In the genomic region with DNA sequence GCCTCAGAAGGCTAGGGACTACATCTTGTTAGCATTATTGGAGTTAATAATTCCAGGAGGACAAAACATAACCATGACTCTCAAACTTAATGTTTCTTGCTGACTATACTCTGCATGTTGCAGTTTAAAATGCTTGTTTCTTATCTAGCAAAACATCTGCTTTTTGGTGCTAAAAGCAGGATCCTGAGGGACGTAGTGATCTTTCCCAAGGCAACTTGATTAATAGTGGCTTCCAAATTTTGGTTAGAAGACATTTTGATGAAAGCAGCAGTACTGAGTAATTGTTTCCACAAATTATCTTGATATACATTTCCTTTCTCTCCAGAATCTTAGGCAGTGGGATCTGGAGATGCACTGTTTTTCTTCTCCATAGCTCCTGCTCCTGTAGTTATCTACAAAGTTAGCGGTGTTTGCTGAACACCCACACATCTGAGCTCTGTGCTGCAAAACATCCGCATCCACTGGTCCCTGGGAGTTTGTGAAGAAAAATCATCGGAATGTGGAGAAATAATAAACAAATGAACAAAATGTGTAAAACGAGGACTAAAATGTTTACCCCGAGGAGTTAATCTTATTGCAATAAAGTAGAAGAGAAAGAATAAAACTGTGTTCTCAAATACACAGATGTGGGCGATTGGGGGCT, we compare ENCODE assay signal across 1 cellular context.
TF ChIP-seq lines count a peak whose summit lies in the region.

No MANE protein-coding gene starts in this region.

TF ChIP-seq in GM23338, 12 proteins besides CTCF, POLR2A, EP300 and RAD21 (continued from another document):
- TF ChIP-seq, protein P1, sequence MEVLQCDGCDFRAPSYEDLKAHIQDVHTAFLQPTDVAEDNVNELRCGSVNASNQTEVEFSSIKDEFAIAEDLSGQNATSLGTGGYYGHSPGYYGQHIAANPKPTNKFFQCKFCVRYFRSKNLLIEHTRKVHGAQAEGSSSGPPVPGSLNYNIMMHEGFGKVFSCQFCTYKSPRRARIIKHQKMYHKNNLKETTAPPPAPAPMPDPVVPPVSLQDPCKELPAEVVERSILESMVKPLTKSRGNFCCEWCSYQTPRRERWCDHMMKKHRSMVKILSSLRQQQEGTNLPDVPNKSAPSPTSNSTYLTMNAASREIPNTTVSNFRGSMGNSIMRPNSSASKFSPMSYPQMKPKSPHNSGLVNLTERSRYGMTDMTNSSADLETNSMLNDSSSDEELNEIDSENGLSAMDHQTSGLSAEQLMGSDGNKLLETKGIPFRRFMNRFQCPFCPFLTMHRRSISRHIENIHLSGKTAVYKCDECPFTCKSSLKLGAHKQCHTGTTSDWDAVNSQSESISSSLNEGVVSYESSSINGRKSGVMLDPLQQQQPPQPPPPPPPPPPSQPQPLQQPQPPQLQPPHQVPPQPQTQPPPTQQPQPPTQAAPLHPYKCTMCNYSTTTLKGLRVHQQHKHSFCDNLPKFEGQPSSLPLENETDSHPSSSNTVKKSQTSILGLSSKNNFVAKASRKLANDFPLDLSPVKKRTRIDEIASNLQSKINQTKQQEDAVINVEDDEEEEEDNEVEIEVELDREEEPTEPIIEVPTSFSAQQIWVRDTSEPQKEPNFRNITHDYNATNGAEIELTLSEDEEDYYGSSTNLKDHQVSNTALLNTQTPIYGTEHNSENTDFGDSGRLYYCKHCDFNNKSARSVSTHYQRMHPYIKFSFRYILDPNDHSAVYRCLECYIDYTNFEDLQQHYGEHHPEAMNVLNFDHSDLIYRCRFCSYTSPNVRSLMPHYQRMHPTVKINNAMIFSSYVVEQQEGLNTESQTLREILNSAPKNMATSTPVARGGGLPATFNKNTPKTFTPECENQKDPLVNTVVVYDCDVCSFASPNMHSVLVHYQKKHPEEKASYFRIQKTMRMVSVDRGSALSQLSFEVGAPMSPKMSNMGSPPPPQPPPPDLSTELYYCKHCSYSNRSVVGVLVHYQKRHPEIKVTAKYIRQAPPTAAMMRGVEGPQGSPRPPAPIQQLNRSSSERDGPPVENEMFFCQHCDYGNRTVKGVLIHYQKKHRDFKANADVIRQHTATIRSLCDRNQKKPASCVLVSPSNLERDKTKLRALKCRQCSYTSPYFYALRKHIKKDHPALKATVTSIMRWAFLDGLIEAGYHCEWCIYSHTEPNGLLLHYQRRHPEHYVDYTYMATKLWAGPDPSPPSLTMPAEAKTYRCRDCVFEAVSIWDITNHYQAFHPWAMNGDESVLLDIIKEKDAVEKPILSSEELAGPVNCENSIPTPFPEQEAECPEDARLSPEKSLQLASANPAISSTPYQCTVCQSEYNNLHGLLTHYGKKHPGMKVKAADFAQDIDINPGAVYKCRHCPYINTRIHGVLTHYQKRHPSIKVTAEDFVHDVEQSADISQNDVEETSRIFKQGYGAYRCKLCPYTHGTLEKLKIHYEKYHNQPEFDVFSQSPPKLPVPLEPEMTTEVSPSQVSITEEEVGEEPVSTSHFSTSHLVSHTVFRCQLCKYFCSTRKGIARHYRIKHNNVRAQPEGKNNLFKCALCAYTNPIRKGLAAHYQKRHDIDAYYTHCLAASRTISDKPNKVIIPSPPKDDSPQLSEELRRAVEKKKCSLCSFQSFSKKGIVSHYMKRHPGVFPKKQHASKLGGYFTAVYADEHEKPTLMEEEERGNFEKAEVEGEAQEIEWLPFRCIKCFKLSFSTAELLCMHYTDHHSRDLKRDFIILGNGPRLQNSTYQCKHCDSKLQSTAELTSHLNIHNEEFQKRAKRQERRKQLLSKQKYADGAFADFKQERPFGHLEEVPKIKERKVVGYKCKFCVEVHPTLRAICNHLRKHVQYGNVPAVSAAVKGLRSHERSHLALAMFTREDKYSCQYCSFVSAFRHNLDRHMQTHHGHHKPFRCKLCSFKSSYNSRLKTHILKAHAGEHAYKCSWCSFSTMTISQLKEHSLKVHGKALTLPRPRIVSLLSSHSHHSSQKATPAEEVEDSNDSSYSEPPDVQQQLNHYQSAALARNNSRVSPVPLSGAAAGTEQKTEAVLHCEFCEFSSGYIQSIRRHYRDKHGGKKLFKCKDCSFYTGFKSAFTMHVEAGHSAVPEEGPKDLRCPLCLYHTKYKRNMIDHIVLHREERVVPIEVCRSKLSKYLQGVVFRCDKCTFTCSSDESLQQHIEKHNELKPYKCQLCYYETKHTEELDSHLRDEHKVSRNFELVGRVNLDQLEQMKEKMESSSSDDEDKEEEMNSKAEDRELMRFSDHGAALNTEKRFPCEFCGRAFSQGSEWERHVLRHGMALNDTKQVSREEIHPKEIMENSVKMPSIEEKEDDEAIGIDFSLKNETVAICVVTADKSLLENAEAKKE (CRISPR knock-in tag; IDR thresholded peaks at IDR 0.05) = no peak
- TF ChIP-seq CREB1 (CRISPR knock-in tag; IDR thresholded peaks at IDR 0.05; ENCODE audit: low read depth) = no peak
- TF ChIP-seq STAT1 (IDR thresholded peaks at IDR 0.05; ENCODE audit: unreplicated experiment) = no peak
- TF ChIP-seq JUNB (IDR thresholded peaks at IDR 0.05; ENCODE audit: unreplicated experiment) = no peak
